In the genomic region with DNA sequence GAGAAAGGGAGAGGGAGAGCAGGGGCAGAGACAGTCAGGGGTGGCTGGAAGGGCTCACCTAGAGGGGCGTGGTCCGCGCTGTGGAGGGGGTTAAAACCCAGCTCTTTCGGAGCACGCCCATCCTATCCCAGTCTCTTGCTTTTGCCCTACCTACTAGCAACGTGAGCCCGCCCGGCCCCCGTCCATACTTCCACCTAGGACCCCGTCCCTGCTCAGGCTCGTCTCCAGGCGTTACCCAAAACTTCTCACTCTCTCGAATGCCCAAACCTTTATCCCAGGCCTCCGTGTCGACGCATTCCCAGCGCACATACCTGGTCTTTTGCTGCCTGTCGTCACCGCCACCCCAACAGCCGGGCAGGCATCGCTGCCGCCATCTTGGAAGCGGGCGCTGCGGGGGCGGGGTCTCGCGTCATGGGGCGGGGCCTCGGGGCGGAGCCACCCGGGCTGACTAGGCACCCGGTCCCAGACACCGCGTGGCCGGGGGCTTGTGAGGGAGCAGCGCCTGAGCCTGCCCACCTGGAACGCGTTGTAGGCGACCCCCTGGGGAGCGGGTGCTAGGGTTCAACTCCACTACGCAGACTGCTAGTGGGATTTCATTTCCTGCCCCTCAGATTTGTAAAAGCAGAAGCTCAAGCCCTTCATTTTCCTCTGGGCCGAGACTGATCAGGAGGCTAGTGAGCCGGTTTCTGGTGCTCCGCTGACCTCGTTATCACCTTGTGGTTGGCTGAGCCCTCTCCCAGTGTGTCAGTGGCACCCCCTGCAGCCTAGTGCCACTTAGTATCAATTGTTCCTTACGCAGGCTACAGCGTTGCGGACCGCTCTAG, we compare ENCODE assay signal across 1 cellular context.
TF ChIP-seq lines count a peak whose summit lies in the region.

A gene (minus strand): TSS at position 396 of the 824 bp plus-strand sequence. CDS start 1,447 bp downstream, outside the sequence.

TF ChIP-seq in K562, 482 proteins besides CTCF, POLR2A, EP300 and RAD21 (continued from another document and continues in another):
- TF ChIP-seq, protein P1, sequence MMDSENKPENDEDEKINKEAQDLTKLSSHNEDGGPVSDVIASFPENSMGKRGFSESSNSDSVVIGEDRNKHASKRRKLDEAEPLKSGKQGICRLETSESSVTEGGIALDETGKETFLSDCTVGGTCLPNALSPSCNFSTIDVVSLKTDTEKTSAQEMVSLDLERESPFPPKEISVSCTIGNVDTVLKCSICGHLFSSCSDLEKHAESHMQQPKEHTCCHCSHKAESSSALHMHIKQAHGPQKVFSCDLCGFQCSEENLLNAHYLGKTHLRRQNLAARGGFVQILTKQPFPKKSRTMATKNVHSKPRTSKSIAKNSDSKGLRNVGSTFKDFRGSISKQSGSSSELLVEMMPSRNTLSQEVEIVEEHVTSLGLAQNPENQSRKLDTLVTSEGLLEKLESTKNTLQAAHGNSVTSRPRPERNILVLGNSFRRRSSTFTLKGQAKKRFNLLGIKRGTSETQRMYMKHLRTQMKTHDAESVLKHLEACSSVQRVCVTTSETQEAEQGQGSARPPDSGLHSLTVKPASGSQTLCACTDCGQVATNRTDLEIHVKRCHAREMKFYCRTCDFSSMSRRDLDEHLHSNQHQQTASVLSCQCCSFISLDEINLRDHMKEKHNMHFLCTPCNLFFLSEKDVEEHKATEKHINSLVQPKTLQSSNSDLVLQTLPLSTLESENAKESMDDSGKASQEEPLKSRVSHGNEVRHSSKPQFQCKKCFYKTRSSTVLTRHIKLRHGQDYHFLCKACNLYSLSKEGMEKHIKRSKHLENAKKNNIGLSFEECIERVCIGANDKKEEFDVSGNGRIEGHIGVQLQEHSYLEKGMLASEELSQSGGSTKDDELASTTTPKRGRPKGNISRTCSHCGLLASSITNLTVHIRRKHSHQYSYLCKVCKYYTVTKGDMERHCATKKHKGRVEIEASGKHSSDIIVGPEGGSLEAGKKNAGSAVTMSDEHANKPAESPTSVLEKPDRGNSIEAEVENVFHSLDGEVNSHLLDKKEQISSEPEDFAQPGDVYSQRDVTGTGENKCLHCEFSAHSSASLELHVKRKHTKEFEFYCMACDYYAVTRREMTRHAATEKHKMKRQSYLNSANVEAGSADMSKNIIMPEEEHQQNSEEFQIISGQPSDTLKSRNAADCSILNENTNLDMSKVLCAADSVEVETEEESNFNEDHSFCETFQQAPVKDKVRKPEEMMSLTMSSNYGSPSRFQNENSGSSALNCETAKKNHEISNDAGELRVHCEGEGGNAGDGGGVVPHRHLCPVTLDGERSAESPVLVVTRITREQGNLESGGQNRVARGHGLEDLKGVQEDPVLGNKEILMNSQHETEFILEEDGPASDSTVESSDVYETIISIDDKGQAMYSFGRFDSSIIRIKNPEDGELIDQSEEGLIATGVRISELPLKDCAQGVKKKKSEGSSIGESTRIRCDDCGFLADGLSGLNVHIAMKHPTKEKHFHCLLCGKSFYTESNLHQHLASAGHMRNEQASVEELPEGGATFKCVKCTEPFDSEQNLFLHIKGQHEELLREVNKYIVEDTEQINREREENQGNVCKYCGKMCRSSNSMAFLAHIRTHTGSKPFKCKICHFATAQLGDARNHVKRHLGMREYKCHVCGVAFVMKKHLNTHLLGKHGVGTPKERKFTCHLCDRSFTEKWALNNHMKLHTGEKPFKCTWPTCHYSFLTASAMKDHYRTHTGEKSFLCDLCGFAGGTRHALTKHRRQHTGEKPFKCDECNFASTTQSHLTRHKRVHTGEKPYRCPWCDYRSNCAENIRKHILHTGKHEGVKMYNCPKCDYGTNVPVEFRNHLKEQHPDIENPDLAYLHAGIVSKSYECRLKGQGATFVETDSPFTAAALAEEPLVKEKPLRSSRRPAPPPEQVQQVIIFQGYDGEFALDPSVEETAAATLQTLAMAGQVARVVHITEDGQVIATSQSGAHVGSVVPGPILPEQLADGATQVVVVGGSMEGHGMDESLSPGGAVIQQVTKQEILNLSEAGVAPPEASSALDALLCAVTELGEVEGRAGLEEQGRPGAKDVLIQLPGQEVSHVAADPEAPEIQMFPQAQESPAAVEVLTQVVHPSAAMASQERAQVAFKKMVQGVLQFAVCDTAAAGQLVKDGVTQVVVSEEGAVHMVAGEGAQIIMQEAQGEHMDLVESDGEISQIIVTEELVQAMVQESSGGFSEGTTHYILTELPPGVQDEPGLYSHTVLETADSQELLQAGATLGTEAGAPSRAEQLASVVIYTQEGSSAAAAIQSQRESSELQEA (IDR thresholded peaks at IDR 0.05; ENCODE audit: low read depth) = peak; percentile 94
- TF ChIP-seq JUND (IDR thresholded peaks at IDR 0.05; ENCODE audit: borderline replicate concordance, low read depth, low read length) = peak; percentile 49; the same call in 1 of the 2 replicates
- no peak; the same call in 2 of the 3 replicates for TF ChIP-seq JUND (tag; IDR thresholded peaks at IDR 0.05; ENCODE audit: borderline replicate concordance, low read depth, low read length)
- TF ChIP-seq L3MBTL2 (IDR thresholded peaks at IDR 0.05) = peak; percentile 98
- TF ChIP-seq, protein P2, sequence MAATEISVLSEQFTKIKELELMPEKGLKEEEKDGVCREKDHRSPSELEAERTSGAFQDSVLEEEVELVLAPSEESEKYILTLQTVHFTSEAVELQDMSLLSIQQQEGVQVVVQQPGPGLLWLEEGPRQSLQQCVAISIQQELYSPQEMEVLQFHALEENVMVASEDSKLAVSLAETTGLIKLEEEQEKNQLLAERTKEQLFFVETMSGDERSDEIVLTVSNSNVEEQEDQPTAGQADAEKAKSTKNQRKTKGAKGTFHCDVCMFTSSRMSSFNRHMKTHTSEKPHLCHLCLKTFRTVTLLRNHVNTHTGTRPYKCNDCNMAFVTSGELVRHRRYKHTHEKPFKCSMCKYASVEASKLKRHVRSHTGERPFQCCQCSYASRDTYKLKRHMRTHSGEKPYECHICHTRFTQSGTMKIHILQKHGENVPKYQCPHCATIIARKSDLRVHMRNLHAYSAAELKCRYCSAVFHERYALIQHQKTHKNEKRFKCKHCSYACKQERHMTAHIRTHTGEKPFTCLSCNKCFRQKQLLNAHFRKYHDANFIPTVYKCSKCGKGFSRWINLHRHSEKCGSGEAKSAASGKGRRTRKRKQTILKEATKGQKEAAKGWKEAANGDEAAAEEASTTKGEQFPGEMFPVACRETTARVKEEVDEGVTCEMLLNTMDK (IDR thresholded peaks at IDR 0.05; ENCODE audit: borderline replicate concordance, insufficient read depth, low read depth, low read length, poor library complexity, severe bottlenecking) = no peak
- no peak for TF ChIP-seq PRPF4 (IDR thresholded peaks at IDR 0.05; ENCODE audit: insufficient read depth, low read depth, low read length, poor library complexity, severe bottlenecking)
- no peak for TF ChIP-seq ZNF212 (CRISPR knock-in tag; IDR thresholded peaks at IDR 0.05)
- no peak for TF ChIP-seq PHB2 (IDR thresholded peaks at IDR 0.05; ENCODE audit: low read depth)
- peak; percentile 73 for TF ChIP-seq HCFC1 (IDR thresholded peaks at IDR 0.05; ENCODE audit: low read depth, low read length)
- TF ChIP-seq, protein P3, sequence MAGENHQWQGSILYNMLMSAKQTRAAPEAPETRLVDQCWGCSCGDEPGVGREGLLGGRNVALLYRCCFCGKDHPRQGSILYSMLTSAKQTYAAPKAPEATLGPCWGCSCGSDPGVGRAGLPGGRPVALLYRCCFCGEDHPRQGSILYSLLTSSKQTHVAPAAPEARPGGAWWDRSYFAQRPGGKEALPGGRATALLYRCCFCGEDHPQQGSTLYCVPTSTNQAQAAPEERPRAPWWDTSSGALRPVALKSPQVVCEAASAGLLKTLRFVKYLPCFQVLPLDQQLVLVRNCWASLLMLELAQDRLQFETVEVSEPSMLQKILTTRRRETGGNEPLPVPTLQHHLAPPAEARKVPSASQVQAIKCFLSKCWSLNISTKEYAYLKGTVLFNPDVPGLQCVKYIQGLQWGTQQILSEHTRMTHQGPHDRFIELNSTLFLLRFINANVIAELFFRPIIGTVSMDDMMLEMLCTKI (IDR thresholded peaks at IDR 0.05; ENCODE audit: partially characterized antibody) = no peak
- TF ChIP-seq TCF7L2 (IDR thresholded peaks at IDR 0.05; ENCODE audit: low read depth, low read length) = no peak
- TF ChIP-seq NFIC (IDR thresholded peaks at IDR 0.05) = peak; percentile 55
- no peak for TF ChIP-seq ZFP30 (CRISPR knock-in tag; IDR thresholded peaks at IDR 0.05; ENCODE audit: borderline replicate concordance)
- no peak for TF ChIP-seq U2AF2 (optimal IDR thresholded peaks at IDR 0.05; ENCODE audit: low read depth, low read length)
- TF ChIP-seq SMARCC2 (IDR thresholded peaks at IDR 0.05; ENCODE audit: low read depth) = 0 out of 2 replicates have a peak, but pooled peaks have one; percentile 24
- TF ChIP-seq, protein P4, sequence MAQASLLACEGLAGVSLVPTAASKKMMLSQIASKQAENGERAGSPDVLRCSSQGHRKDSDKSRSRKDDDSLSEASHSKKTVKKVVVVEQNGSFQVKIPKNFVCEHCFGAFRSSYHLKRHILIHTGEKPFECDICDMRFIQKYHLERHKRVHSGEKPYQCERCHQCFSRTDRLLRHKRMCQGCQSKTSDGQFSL (CRISPR knock-in tag; IDR thresholded peaks at IDR 0.05) = 0 out of 2 replicates have a peak, but pooled peaks have one; percentile 13
- TF ChIP-seq, protein P4 (tag; IDR thresholded peaks at IDR 0.05) = no peak
- peak; percentile 98 for TF ChIP-seq ESRRA (IDR thresholded peaks at IDR 0.05; ENCODE audit: borderline replicate concordance, low read depth)
- 0 out of 2 replicates have a peak, but pooled peaks have one; percentile 5 for TF ChIP-seq JUN (IDR thresholded peaks at IDR 0.05; ENCODE audit: borderline replicate concordance, low read depth, low read length)
- no peak for TF ChIP-seq JUN (CRISPR knock-in tag; IDR thresholded peaks at IDR 0.05; ENCODE audit: borderline replicate concordance)
- TF ChIP-seq, protein P5, sequence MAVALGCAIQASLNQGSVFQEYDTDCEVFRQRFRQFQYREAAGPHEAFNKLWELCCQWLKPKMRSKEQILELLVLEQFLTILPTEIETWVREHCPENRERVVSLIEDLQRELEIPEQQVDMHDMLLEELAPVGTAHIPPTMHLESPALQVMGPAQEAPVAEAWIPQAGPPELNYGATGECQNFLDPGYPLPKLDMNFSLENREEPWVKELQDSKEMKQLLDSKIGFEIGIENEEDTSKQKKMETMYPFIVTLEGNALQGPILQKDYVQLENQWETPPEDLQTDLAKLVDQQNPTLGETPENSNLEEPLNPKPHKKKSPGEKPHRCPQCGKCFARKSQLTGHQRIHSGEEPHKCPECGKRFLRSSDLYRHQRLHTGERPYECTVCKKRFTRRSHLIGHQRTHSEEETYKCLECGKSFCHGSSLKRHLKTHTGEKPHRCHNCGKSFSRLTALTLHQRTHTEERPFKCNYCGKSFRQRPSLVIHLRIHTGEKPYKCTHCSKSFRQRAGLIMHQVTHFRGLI (CRISPR knock-in tag; IDR thresholded peaks at IDR 0.05) = no peak
- TF ChIP-seq GABPB1 (CRISPR knock-in tag; IDR thresholded peaks at IDR 0.05) = no peak; the same call in 1 of the 2 replicates
- TF ChIP-seq FOXK1 (CRISPR knock-in tag; IDR thresholded peaks at IDR 0.05; ENCODE audit: borderline replicate concordance) = no peak
- peak; percentile 69; the same call in 1 of the 2 replicates for TF ChIP-seq LCOR (CRISPR knock-in tag; IDR thresholded peaks at IDR 0.05)
- TF ChIP-seq, protein P6, sequence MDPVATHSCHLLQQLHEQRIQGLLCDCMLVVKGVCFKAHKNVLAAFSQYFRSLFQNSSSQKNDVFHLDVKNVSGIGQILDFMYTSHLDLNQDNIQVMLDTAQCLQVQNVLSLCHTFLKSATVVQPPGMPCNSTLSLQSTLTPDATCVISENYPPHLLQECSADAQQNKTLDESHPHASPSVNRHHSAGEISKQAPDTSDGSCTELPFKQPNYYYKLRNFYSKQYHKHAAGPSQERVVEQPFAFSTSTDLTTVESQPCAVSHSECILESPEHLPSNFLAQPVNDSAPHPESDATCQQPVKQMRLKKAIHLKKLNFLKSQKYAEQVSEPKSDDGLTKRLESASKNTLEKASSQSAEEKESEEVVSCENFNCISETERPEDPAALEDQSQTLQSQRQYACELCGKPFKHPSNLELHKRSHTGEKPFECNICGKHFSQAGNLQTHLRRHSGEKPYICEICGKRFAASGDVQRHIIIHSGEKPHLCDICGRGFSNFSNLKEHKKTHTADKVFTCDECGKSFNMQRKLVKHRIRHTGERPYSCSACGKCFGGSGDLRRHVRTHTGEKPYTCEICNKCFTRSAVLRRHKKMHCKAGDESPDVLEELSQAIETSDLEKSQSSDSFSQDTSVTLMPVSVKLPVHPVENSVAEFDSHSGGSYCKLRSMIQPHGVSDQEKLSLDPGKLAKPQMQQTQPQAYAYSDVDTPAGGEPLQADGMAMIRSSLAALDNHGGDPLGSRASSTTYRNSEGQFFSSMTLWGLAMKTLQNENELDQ (CRISPR knock-in tag; IDR thresholded peaks at IDR 0.05; ENCODE audit: borderline replicate concordance) = no peak
- TF ChIP-seq, protein P7, sequence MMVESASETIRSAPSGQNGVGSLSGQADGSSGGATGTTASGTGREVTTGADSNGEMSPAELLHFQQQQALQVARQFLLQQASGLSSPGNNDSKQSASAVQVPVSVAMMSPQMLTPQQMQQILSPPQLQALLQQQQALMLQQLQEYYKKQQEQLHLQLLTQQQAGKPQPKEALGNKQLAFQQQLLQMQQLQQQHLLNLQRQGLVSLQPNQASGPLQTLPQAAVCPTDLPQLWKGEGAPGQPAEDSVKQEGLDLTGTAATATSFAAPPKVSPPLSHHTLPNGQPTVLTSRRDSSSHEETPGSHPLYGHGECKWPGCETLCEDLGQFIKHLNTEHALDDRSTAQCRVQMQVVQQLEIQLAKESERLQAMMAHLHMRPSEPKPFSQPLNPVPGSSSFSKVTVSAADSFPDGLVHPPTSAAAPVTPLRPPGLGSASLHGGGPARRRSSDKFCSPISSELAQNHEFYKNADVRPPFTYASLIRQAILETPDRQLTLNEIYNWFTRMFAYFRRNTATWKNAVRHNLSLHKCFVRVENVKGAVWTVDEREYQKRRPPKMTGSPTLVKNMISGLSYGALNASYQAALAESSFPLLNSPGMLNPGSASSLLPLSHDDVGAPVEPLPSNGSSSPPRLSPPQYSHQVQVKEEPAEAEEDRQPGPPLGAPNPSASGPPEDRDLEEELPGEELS (CRISPR knock-in tag; IDR thresholded peaks at IDR 0.05; ENCODE audit: borderline replicate concordance) = no peak
- TF ChIP-seq, protein P8, sequence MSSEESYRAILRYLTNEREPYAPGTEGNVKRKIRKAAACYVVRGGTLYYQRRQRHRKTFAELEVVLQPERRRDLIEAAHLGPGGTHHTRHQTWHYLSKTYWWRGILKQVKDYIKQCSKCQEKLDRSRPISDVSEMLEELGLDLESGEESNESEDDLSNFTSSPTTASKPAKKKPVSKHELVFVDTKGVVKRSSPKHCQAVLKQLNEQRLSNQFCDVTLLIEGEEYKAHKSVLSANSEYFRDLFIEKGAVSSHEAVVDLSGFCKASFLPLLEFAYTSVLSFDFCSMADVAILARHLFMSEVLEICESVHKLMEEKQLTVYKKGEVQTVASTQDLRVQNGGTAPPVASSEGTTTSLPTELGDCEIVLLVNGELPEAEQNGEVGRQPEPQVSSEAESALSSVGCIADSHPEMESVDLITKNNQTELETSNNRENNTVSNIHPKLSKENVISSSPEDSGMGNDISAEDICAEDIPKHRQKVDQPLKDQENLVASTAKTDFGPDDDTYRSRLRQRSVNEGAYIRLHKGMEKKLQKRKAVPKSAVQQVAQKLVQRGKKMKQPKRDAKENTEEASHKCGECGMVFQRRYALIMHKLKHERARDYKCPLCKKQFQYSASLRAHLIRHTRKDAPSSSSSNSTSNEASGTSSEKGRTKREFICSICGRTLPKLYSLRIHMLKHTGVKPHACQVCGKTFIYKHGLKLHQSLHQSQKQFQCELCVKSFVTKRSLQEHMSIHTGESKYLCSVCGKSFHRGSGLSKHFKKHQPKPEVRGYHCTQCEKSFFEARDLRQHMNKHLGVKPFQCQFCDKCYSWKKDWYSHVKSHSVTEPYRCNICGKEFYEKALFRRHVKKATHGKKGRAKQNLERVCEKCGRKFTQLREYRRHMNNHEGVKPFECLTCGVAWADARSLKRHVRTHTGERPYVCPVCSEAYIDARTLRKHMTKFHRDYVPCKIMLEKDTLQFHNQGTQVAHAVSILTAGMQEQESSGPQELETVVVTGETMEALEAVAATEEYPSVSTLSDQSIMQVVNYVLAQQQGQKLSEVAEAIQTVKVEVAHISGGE (CRISPR knock-in tag; IDR thresholded peaks at IDR 0.05) = peak in 1 of 3 experiments; percentile 71; a peak in 2 of 6 replicates
